ENCODE assay signal across 1 cellular context in genomic region chr17:1716912-1717695, GRCh38.
A peak's percentile ranks its signal among the peaks of the same experiment; 100 is the strongest.
TF ChIP-seq lines count a peak whose summit lies in the region.

No MANE protein-coding gene starts in this region.

TF ChIP-seq in K562, 482 proteins besides CTCF, POLR2A, EP300 and RAD21 (continued from another document and continues in another):
- TF ChIP-seq, protein P1, sequence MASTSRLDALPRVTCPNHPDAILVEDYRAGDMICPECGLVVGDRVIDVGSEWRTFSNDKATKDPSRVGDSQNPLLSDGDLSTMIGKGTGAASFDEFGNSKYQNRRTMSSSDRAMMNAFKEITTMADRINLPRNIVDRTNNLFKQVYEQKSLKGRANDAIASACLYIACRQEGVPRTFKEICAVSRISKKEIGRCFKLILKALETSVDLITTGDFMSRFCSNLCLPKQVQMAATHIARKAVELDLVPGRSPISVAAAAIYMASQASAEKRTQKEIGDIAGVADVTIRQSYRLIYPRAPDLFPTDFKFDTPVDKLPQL (IDR thresholded peaks at IDR 0.05; ENCODE audit: extremely low read depth, insufficient read length): no peak
- no peak for TF ChIP-seq CBX2 (IDR thresholded peaks at IDR 0.05; ENCODE audit: insufficient read depth, low read length, poor library complexity, severe bottlenecking)
- TF ChIP-seq, protein P2, sequence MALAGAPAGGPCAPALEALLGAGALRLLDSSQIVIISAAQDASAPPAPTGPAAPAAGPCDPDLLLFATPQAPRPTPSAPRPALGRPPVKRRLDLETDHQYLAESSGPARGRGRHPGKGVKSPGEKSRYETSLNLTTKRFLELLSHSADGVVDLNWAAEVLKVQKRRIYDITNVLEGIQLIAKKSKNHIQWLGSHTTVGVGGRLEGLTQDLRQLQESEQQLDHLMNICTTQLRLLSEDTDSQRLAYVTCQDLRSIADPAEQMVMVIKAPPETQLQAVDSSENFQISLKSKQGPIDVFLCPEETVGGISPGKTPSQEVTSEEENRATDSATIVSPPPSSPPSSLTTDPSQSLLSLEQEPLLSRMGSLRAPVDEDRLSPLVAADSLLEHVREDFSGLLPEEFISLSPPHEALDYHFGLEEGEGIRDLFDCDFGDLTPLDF (CRISPR knock-in tag; IDR thresholded peaks at IDR 0.05): no peak
- TF ChIP-seq, protein P3, sequence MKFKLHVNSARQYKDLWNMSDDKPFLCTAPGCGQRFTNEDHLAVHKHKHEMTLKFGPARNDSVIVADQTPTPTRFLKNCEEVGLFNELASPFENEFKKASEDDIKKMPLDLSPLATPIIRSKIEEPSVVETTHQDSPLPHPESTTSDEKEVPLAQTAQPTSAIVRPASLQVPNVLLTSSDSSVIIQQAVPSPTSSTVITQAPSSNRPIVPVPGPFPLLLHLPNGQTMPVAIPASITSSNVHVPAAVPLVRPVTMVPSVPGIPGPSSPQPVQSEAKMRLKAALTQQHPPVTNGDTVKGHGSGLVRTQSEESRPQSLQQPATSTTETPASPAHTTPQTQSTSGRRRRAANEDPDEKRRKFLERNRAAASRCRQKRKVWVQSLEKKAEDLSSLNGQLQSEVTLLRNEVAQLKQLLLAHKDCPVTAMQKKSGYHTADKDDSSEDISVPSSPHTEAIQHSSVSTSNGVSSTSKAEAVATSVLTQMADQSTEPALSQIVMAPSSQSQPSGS (CRISPR knock-in tag; IDR thresholded peaks at IDR 0.05): no peak
- peak; percentile 13 to 18; a peak in 1 of 4 replicates for TF ChIP-seq MLLT1 (IDR thresholded peaks at IDR 0.05)
- no peak for TF ChIP-seq KLF13 (tag; IDR thresholded peaks at IDR 0.05; ENCODE audit: borderline replicate concordance, low read depth)
- TF ChIP-seq SETDB1 (IDR thresholded peaks at IDR 0.05; ENCODE audit: low read length): no peak
- TF ChIP-seq NFRKB (IDR thresholded peaks at IDR 0.05; ENCODE audit: low read depth): no peak; the same call in 1 of the 2 replicates
- no peak for TF ChIP-seq ZNF174 (CRISPR knock-in tag; IDR thresholded peaks at IDR 0.05)
- no peak for TF ChIP-seq HDAC6 (IDR thresholded peaks at IDR 0.05; ENCODE audit: low read depth, low read length)
- peak; percentile 55 for TF ChIP-seq MBD2 (IDR thresholded peaks at IDR 0.05; ENCODE audit: borderline replicate concordance, low read depth)
- no peak for TF ChIP-seq ZNF224 (CRISPR knock-in tag; IDR thresholded peaks at IDR 0.05)
- 0 out of 2 replicates have a peak, but pooled peaks have one; percentile 42 for TF ChIP-seq MXI1 (IDR thresholded peaks at IDR 0.05; ENCODE audit: low read depth, low read length)
- TF ChIP-seq GTF2E2 (tag; IDR thresholded peaks at IDR 0.05): peak; percentile 50; the same call in 1 of the 2 replicates
- no peak for TF ChIP-seq FOXK1 (CRISPR knock-in tag; IDR thresholded peaks at IDR 0.05; ENCODE audit: borderline replicate concordance)
- no peak for TF ChIP-seq FOXP1 (CRISPR knock-in tag; IDR thresholded peaks at IDR 0.05)
- peak; percentile 100 for TF ChIP-seq TAF9B (IDR thresholded peaks at IDR 0.05; ENCODE audit: partially characterized antibody)
- TF ChIP-seq, protein P4, sequence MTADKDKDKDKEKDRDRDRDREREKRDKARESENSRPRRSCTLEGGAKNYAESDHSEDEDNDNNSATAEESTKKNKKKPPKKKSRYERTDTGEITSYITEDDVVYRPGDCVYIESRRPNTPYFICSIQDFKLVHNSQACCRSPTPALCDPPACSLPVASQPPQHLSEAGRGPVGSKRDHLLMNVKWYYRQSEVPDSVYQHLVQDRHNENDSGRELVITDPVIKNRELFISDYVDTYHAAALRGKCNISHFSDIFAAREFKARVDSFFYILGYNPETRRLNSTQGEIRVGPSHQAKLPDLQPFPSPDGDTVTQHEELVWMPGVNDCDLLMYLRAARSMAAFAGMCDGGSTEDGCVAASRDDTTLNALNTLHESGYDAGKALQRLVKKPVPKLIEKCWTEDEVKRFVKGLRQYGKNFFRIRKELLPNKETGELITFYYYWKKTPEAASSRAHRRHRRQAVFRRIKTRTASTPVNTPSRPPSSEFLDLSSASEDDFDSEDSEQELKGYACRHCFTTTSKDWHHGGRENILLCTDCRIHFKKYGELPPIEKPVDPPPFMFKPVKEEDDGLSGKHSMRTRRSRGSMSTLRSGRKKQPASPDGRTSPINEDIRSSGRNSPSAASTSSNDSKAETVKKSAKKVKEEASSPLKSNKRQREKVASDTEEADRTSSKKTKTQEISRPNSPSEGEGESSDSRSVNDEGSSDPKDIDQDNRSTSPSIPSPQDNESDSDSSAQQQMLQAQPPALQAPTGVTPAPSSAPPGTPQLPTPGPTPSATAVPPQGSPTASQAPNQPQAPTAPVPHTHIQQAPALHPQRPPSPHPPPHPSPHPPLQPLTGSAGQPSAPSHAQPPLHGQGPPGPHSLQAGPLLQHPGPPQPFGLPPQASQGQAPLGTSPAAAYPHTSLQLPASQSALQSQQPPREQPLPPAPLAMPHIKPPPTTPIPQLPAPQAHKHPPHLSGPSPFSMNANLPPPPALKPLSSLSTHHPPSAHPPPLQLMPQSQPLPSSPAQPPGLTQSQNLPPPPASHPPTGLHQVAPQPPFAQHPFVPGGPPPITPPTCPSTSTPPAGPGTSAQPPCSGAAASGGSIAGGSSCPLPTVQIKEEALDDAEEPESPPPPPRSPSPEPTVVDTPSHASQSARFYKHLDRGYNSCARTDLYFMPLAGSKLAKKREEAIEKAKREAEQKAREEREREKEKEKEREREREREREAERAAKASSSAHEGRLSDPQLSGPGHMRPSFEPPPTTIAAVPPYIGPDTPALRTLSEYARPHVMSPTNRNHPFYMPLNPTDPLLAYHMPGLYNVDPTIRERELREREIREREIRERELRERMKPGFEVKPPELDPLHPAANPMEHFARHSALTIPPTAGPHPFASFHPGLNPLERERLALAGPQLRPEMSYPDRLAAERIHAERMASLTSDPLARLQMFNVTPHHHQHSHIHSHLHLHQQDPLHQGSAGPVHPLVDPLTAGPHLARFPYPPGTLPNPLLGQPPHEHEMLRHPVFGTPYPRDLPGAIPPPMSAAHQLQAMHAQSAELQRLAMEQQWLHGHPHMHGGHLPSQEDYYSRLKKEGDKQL (CRISPR knock-in tag; IDR thresholded peaks at IDR 0.05; ENCODE audit: borderline replicate concordance): no peak
- no peak for TF ChIP-seq ZKSCAN1 (IDR thresholded peaks at IDR 0.05; ENCODE audit: low read depth, low read length)
- no peak for TF ChIP-seq PTBP1 (IDR thresholded peaks at IDR 0.05; ENCODE audit: low read depth, low read length)
- no peak for TF ChIP-seq BCLAF1 (IDR thresholded peaks at IDR 0.05; ENCODE audit: borderline replicate concordance in 1 of 2, control insufficient read depth in 1 of 2, low read depth in 2 of 2, low read length in 1 of 2)
- TF ChIP-seq GABPB2 (CRISPR knock-in tag; conservative IDR thresholded peaks at IDR 0.05): no peak
- no peak for TF ChIP-seq EZH2 (IDR thresholded peaks at IDR 0.05; ENCODE audit: borderline replicate concordance, low read depth, low read length)
- TF ChIP-seq WHSC1 (IDR thresholded peaks at IDR 0.05; ENCODE audit: low read length): no peak
- peak; percentile 100 for TF ChIP-seq DACH1 (IDR thresholded peaks at IDR 0.05; ENCODE audit: partially characterized antibody)
- no peak for TF ChIP-seq SREBF2 (CRISPR knock-in tag; IDR thresholded peaks at IDR 0.05)
- TF ChIP-seq ZNF766 (CRISPR knock-in tag; conservative IDR thresholded peaks at IDR 0.05): 0 out of 2 replicates have a peak, but pooled peaks have one; percentile 79
- no peak for TF ChIP-seq HEY1 (CRISPR knock-in tag; IDR thresholded peaks at IDR 0.05; ENCODE audit: borderline replicate concordance)
- TF ChIP-seq ZKSCAN3 (CRISPR knock-in tag; IDR thresholded peaks at IDR 0.05): no peak
- TF ChIP-seq, protein P5, sequence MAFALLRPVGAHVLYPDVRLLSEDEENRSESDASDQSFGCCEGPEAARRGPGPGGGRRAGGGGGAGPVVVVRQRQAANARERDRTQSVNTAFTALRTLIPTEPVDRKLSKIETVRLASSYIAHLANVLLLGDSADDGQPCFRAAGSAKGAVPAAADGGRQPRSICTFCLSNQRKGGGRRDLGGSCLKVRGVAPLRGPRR (CRISPR knock-in tag; IDR thresholded peaks at IDR 0.05): no peak
- no peak for TF ChIP-seq TCF7 (IDR thresholded peaks at IDR 0.05; ENCODE audit: borderline replicate concordance)
- TF ChIP-seq ZNF217 (CRISPR knock-in tag; IDR thresholded peaks at IDR 0.05): no peak
- TF ChIP-seq NFE2 (IDR thresholded peaks at IDR 0.05; ENCODE audit: low read depth): peak; percentile 97
- no peak for TF ChIP-seq ZNF583 (CRISPR knock-in tag; IDR thresholded peaks at IDR 0.05)
- TF ChIP-seq FIP1L1 (IDR thresholded peaks at IDR 0.05; ENCODE audit: low read depth, low read length, poor library complexity, severe bottlenecking): no peak
- peak; percentile 34; the same call in 1 of the 2 replicates for TF ChIP-seq ZNF263 (CRISPR knock-in tag; IDR thresholded peaks at IDR 0.05; ENCODE audit: borderline replicate concordance)
- TF ChIP-seq RUNX1 (IDR thresholded peaks at IDR 0.05; ENCODE audit: low read depth): no peak
- no peak for TF ChIP-seq ZNF507 (tag; conservative IDR thresholded peaks at IDR 0.05)
- no peak for TF ChIP-seq ZNF75A (CRISPR knock-in tag; IDR thresholded peaks at IDR 0.05)
- TF ChIP-seq, protein P6, sequence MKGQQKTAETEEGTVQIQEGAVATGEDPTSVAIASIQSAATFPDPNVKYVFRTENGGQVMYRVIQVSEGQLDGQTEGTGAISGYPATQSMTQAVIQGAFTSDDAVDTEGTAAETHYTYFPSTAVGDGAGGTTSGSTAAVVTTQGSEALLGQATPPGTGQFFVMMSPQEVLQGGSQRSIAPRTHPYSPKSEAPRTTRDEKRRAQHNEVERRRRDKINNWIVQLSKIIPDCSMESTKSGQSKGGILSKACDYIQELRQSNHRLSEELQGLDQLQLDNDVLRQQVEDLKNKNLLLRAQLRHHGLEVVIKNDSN (CRISPR knock-in tag; IDR thresholded peaks at IDR 0.05): peak; percentile 72
- TF ChIP-seq, protein P7, sequence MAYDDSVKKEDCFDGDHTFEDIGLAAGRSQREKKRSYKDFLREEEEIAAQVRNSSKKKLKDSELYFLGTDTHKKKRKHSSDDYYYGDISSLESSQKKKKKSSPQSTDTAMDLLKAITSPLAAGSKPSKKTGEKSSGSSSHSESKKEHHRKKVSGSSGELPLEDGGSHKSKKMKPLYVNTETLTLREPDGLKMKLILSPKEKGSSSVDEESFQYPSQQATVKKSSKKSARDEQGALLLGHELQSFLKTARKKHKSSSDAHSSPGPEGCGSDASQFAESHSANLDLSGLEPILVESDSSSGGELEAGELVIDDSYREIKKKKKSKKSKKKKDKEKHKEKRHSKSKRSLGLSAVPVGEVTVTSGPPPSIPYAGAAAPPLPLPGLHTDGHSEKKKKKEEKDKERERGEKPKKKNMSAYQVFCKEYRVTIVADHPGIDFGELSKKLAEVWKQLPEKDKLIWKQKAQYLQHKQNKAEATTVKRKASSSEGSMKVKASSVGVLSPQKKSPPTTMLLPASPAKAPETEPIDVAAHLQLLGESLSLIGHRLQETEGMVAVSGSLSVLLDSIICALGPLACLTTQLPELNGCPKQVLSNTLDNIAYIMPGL (CRISPR knock-in tag; IDR thresholded peaks at IDR 0.05): no peak
- TF ChIP-seq TRIM24 (IDR thresholded peaks at IDR 0.05): no peak
- TF ChIP-seq, protein P8, sequence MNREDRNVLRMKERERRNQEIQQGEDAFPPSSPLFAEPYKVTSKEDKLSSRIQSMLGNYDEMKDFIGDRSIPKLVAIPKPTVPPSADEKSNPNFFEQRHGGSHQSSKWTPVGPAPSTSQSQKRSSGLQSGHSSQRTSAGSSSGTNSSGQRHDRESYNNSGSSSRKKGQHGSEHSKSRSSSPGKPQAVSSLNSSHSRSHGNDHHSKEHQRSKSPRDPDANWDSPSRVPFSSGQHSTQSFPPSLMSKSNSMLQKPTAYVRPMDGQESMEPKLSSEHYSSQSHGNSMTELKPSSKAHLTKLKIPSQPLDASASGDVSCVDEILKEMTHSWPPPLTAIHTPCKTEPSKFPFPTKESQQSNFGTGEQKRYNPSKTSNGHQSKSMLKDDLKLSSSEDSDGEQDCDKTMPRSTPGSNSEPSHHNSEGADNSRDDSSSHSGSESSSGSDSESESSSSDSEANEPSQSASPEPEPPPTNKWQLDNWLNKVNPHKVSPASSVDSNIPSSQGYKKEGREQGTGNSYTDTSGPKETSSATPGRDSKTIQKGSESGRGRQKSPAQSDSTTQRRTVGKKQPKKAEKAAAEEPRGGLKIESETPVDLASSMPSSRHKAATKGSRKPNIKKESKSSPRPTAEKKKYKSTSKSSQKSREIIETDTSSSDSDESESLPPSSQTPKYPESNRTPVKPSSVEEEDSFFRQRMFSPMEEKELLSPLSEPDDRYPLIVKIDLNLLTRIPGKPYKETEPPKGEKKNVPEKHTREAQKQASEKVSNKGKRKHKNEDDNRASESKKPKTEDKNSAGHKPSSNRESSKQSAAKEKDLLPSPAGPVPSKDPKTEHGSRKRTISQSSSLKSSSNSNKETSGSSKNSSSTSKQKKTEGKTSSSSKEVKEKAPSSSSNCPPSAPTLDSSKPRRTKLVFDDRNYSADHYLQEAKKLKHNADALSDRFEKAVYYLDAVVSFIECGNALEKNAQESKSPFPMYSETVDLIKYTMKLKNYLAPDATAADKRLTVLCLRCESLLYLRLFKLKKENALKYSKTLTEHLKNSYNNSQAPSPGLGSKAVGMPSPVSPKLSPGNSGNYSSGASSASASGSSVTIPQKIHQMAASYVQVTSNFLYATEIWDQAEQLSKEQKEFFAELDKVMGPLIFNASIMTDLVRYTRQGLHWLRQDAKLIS (CRISPR knock-in tag; IDR thresholded peaks at IDR 0.05): no peak
- TF ChIP-seq ZNF778 (CRISPR knock-in tag; IDR thresholded peaks at IDR 0.05): no peak
- TF ChIP-seq NR2C1 (IDR thresholded peaks at IDR 0.05): peak; percentile 82
- peak; percentile 84 for TF ChIP-seq NR2C1 (tag; IDR thresholded peaks at IDR 0.05)
